In genomic region chr2:127733816-127734537, GRCh38 we compare ENCODE assay signal across 13 cellular contexts. TPM values are rescaled to one million over a fixed set of nuclear protein-coding genes. Genes with fewer than 3 reads are reported as not detected.
A peak's percentile ranks its signal among the peaks of the same experiment; 100 is the strongest.
DNase-seq lines count a peak whose midpoint lies in the region; ATAC-seq and TF ChIP-seq lines count a peak whose summit lies in the region.
"Had no signal": no experiment of that assay in that cellular context is flagged by ENCODE, and none has a peak within 500 bp of the region (broad histone marks: within the 10 kb centered on the region; RNA-seq: fewer than 3 reads in every experiment).

No MANE protein-coding gene starts in this region.

- H2AFZ ChIP-seq in ACC112 (ENCODE audit: low read length, unreplicated experiment): no peak overlapping the region

- no peak overlapping the region for H3K27ac ChIP-seq in ACC112 (ENCODE audit: low read depth, low read length)
- no peak overlapping the region for H3K27ac ChIP-seq in muscle layer of duodenum (ENCODE audit: low read length)

- H3K4me3 ChIP-seq in ACC112 (ENCODE audit: low read depth, low read length): peak overlapping the region; percentile 6; the same call in 1 of the 2 replicates
- peak overlapping the region; percentile 24 for H3K4me3 ChIP-seq in WI38 (ENCODE audit: low read depth, low read length)
- peak overlapping the region; percentile 45 for H3K4me3 ChIP-seq in fibroblast of the aortic adventitia (ENCODE audit: low read depth, low read length)
- peak overlapping the region; percentile 12 to 32 for H3K4me3 ChIP-seq in muscle layer of duodenum (ENCODE audit: low read depth in 1 of 2, low read length in 2 of 2)

- no peak for ATAC-seq in GM21619 (IDR thresholded peaks at IDR 0.05; ENCODE audit: unreplicated experiment)
- ATAC-seq: naive thymus-derived CD4-positive, alpha-beta T cell had no signal

- TF ChIP-seq CTCF in WI38 (IDR thresholded peaks at IDR 0.05; ENCODE audit: low read depth, low read length) (no peak), fibroblast of the aortic adventitia (IDR thresholded peaks at IDR 0.05; ENCODE audit: insufficient read depth, low read length) (no peak)

- peak; percentile 56 for DNase-seq in fibroblast of the aortic adventitia (ENCODE audit: low read depth)
- DNase-seq in DMS53 treated with DMSO at 0.1 percent for 48 hours (lab: John Stamatoyannopoulos, UW; ENCODE audit: unreplicated experiment): no peak
- DNase-seq in activated CD4-positive, CD25-positive, alpha-beta regulatory T cell (lab: John Stamatoyannopoulos, UW): no peak
- no peak for DNase-seq in effector CD8-positive, alpha-beta T cell (lab: John Stamatoyannopoulos, UW)
- DNase-seq: activated CD8-positive, alpha-beta memory T cell treated with anti-CD3 and anti-CD28 coated beads, Interleukin-2, amount 50 U/mL, for 4 hours; activated naive CD8-positive, alpha-beta T cell treated with anti-CD3 and anti-CD28 coated beads, Interleukin-2, amount 10 ng/mL, durations not matched to agents 7 days and 5 days; DMS53; naive thymus-derived CD4-positive, alpha-beta T cell; SIG-M5 had no signal

- no peaks in the 10 kb centered on the region for H3K79me2 ChIP-seq in ACC112 (ENCODE audit: control insufficient read depth, insufficient read depth, low read length, unreplicated experiment)

- H3K27me3 ChIP-seq in ACC112 (ENCODE audit: insufficient read depth, low read length) (no peaks in the 10 kb centered on the region), muscle layer of duodenum (ENCODE audit: low read depth, low read length) (no peaks in the 10 kb centered on the region)

- H3K36me3 ChIP-seq in ACC112 (ENCODE audit: insufficient read depth, low read length): no peaks in the 10 kb centered on the region
- H3K36me3 ChIP-seq in muscle layer of duodenum (ENCODE audit: control insufficient read depth in 1 of 2, insufficient read depth in 2 of 2, low read length in 2 of 2): no peaks in the 10 kb centered on the region

- no peaks in the 10 kb centered on the region for H3K9me3 ChIP-seq in muscle layer of duodenum (ENCODE audit: control insufficient read depth in 1 of 2, low read length in 2 of 2)

- H3K4me1 ChIP-seq in ACC112 (ENCODE audit: control insufficient read depth, insufficient read depth, low read length, unreplicated experiment) (peaks cover 7% of the 10 kb centered on the region), muscle layer of duodenum (ENCODE audit: control insufficient read depth in 1 of 2, insufficient read depth in 2 of 2, low read length in 2 of 2) (peaks cover 0 to 9% of the 10 kb centered on the region in 2 donors)

RNA-seq across cellular contexts. Expression of gene SFT2D3, which starts 32.7 kb away (rescaled TPM):
- total RNA-seq in fibroblast of the aortic adventitia (ENCODE audit: low replicate concordance): 3.5 and 7.0 TPM in 2 replicates

RNA-seq across cellular contexts. Expression of gene LIMS2, which starts 58.6 kb away (rescaled TPM):
- total RNA-seq in fibroblast of the aortic adventitia (ENCODE audit: low replicate concordance): 7.8 and 11.3 TPM in 2 replicates
